8 cellular contexts compared by ENCODE assay signal in genomic region chr17:81513669-81514484, GRCh38. TPM values are rescaled to one million over a fixed set of nuclear protein-coding genes. Genes with fewer than 3 reads are reported as not detected.
DNase-seq lines count a peak whose midpoint lies in the region; ATAC-seq and TF ChIP-seq lines count a peak whose summit lies in the region.

No MANE protein-coding gene starts in this region.

- H3K27me3 Mint-ChIP-seq in natural killer cell treated with Interleukin-12 subunit alpha and Interleukin-12 subunit beta and Interleukin-15 and Interleukin-18, amount 100 ng/mL, for 72 hours: no peaks in the 10 kb centered on the region

- no peaks in the 10 kb centered on the region for H3K36me3 ChIP-seq in uterus

- no peaks in the 10 kb centered on the region for H3K27me3 ChIP-seq in uterus

- H3K36me3 Mint-ChIP-seq in natural killer cell treated with Interleukin-12 subunit alpha and Interleukin-12 subunit beta and Interleukin-15 and Interleukin-18, amount 100 ng/mL, for 72 hours: peaks cover 30% of the 10 kb centered on the region

- peak overlapping the region; percentile 88 to 89 for H3K27ac Mint-ChIP-seq in natural killer cell treated with Interleukin-12 subunit alpha and Interleukin-12 subunit beta and Interleukin-15 and Interleukin-18, amount 100 ng/mL, for 72 hours

- ATAC-seq in natural killer cell treated with Interleukin-12 subunit alpha and Interleukin-12 subunit beta and Interleukin-15 and Interleukin-18, amount 100 ng/mL, for 72 hours: no peak

- no peaks in the 10 kb centered on the region for H3K9me3 ChIP-seq in uterus

- peak overlapping the region; percentile 87 for H3K4me3 Mint-ChIP-seq in natural killer cell treated with Interleukin-12 subunit alpha and Interleukin-12 subunit beta and Interleukin-15 and Interleukin-18, amount 100 ng/mL, for 72 hours

- intact Hi-C loops in uterus (cut with DNase I; ENCODE audit: low total_unique reads): loop anchor here (5.0 kb wide), 1 partner anchor 117 kb away; the partner anchor contains the start of gene BAHCC1

- peaks cover 3 to 13% of the 10 kb centered on the region in 2 donors for H3K4me1 ChIP-seq in uterus

- no peak for TF ChIP-seq CTCF in fibroblast of the aortic adventitia (IDR thresholded peaks at IDR 0.05; ENCODE audit: insufficient read depth, low read length)
- TF ChIP-seq CTCF in uterus (IDR thresholded peaks at IDR 0.05): no peak

- H3K27ac ChIP-seq in uterus: peak overlapping the region; percentile 97 to 100

- H3K4me1 Mint-ChIP-seq in natural killer cell treated with Interleukin-12 subunit alpha and Interleukin-12 subunit beta and Interleukin-15 and Interleukin-18, amount 100 ng/mL, for 72 hours (ENCODE audit: low read depth in 2 of 2): peaks cover 33 to 47% of the 10 kb centered on the region in 2 donors

- peak; percentile 72 for DNase-seq in stimulated activated CD4-positive, alpha-beta T cell treated with anti-CD3 and anti-CD28 coated beads, Interleukin-15, amount 100 ng/mL, for 24 hours
- DNase-seq in stimulated activated CD4-positive, alpha-beta T cell treated with anti-CD3 and anti-CD28 coated beads, Interleukin-2, amount 100 ng/mL, for 48 hours: no peak
- DNase-seq in NCI-H2227 treated with DMSO at 0.1 percent for 48 hours (lab: John Stamatoyannopoulos, UW) (peak; percentile 73), fibroblast of the aortic adventitia (ENCODE audit: low read depth) (peak; percentile 72), uterus (peak; percentile 62 to 69), D341Med (ENCODE audit: low spot score) (no peak)
- peak; percentile 78 for DNase-seq in activated effector memory CD4-positive, alpha-beta T cell treated with anti-CD3 and anti-CD28 coated beads, Interleukin-2, amount 50 U/mL, for 16 hours
- DNase-seq in natural killer cell treated with Interleukin-12 subunit alpha and Interleukin-12 subunit beta and Interleukin-15 and Interleukin-18, amount 100 ng/mL, for 72 hours (ENCODE audit: low spot score): peak; percentile 67

- TF ChIP-seq POLR2A in uterus (IDR thresholded peaks at IDR 0.05): no peak

- no peaks in the 10 kb centered on the region for H3K9me3 Mint-ChIP-seq in natural killer cell treated with Interleukin-12 subunit alpha and Interleukin-12 subunit beta and Interleukin-15 and Interleukin-18, amount 100 ng/mL, for 72 hours

- H3K4me3 ChIP-seq in fibroblast of the aortic adventitia (ENCODE audit: low read depth, low read length) (peak overlapping the region; percentile 66), uterus (peak overlapping the region; percentile 77 to 98)

RNA-seq across cellular contexts. Expression of gene ACTG1, which starts 1.3 kb away (rescaled TPM):
- total RNA-seq in fibroblast of the aortic adventitia (ENCODE audit: low replicate concordance) (3,211 and 6,650 TPM in 2 replicates), uterus (1,000 to 10,000 TPM; 1,023 to 5,472 (median 2,159) TPM)
- 1,000 to 10,000 TPM; 4,962 to 5,145 TPM for total RNA-seq in natural killer cell treated with Interleukin-12 subunit alpha and Interleukin-12 subunit beta and Interleukin-15 and Interleukin-18, amount 100 ng/mL, for 72 hours

RNA-seq across cellular contexts. Expression of gene FSCN2, which starts 14.3 kb away (rescaled TPM):
- 1.3 and 1.8 TPM in 2 replicates for total RNA-seq in fibroblast of the aortic adventitia (ENCODE audit: low replicate concordance)
- under 1 TPM; 0.21 to 0.64 TPM for total RNA-seq in natural killer cell treated with Interleukin-12 subunit alpha and Interleukin-12 subunit beta and Interleukin-15 and Interleukin-18, amount 100 ng/mL, for 72 hours
- 1 to 10 TPM in 2 of 4 donors, not detected in 2; 5.0 to 7.4 TPM for total RNA-seq in uterus

RNA-seq across cellular contexts. Expression of gene FAAP100, which starts 38.3 kb away (rescaled TPM):
- total RNA-seq in fibroblast of the aortic adventitia (ENCODE audit: low replicate concordance) (31.7 and 32.4 TPM in 2 replicates), uterus (10 to 100 TPM in 2 of 4 donors, 1 to 10 TPM in 2; 3.5 to 31.2 (median 17.3) TPM)
- 10 to 100 TPM; 35.5 to 76.6 TPM for total RNA-seq in natural killer cell treated with Interleukin-12 subunit alpha and Interleukin-12 subunit beta and Interleukin-15 and Interleukin-18, amount 100 ng/mL, for 72 hours

Comparison
In these comparisons a context has a peak if more than half of its experiments do, and no peak if none do; other contexts are left out.
1. DNase-seq: peak in stimulated activated CD4-positive, alpha-beta T cell treated with anti-CD3 and anti-CD28 coated beads, Interleukin-15, amount 100 ng/mL, for 24 hours (single experiment), NCI-H2227 treated with DMSO at 0.1 percent for 48 hours (single experiment), activated effector memory CD4-positive, alpha-beta T cell treated with anti-CD3 and anti-CD28 coated beads, Interleukin-2, amount 50 U/mL, for 16 hours (single experiment), fibroblast of the aortic adventitia (single experiment), natural killer cell treated with Interleukin-12 subunit alpha and Interleukin-12 subunit beta and Interleukin-15 and Interleukin-18, amount 100 ng/mL, for 72 hours (single experiment) and uterus (2 of 2); none in stimulated activated CD4-positive, alpha-beta T cell treated with anti-CD3 and anti-CD28 coated beads, Interleukin-2, amount 100 ng/mL, for 48 hours (0 of 2) and D341Med (single experiment).